2 cellular contexts compared by ENCODE assay signal in the genomic region with DNA sequence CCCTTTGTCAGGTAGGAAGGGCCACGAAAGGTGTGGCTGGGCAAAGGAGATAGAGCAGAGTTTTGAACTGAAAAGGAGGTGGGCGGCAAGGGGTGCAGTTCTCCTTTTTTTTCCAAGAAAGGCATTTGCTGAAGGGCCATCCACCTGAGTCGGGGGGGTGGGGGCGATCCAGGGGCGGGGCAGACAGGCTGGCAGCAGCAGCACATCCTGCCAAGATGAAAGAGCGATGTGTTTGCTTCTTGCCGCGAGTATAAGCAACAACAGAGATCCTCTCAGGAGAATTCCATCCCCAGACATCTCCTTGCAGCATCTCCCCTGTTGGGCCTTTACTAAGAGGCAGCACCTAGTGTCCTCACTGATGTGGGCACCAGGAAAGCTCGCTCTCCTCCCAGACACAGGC.
TF ChIP-seq lines count a peak whose summit lies in the region.

No MANE protein-coding gene starts in this region.

TF ChIP-seq in H1, 55 proteins besides CTCF, POLR2A, EP300 and RAD21:
- no peak for TF ChIP-seq KDM5A (IDR thresholded peaks at IDR 0.05; ENCODE audit: low read length)
- TF ChIP-seq RNF2 (IDR thresholded peaks at IDR 0.05; ENCODE audit: borderline replicate concordance, low read depth, low read length, missing control alignments, poor library complexity, severe bottlenecking) = no peak
- TF ChIP-seq GABPA (IDR thresholded peaks at IDR 0.05; ENCODE audit: borderline replicate concordance, insufficient read depth, low read length) = no peak
- no peak for TF ChIP-seq PHF8 (conservative IDR thresholded peaks at IDR 0.05; ENCODE audit: low read depth, low read length)
- TF ChIP-seq EGR1 (IDR thresholded peaks at IDR 0.05; ENCODE audit: borderline replicate concordance, low read depth, low read length) = no peak
- no peak for TF ChIP-seq HDAC2 (IDR thresholded peaks at IDR 0.05; ENCODE audit: borderline replicate concordance in 1 of 2, low read depth in 2 of 2, low read length in 2 of 2)
- no peak for TF ChIP-seq SP4 (IDR thresholded peaks at IDR 0.05; ENCODE audit: low read length)
- no peak for TF ChIP-seq SP2 (IDR thresholded peaks at IDR 0.05; ENCODE audit: low read length)
- TF ChIP-seq NANOG (IDR thresholded peaks at IDR 0.05; ENCODE audit: insufficient read depth, low read depth, low read length, poor library complexity, severe bottlenecking) = no peak
- TF ChIP-seq BACH1 (IDR thresholded peaks at IDR 0.05; ENCODE audit: low read length) = no peak
- TF ChIP-seq BRCA1 (IDR thresholded peaks at IDR 0.05; ENCODE audit: low read depth, low read length) = no peak
- TF ChIP-seq HDAC6 (IDR thresholded peaks at IDR 0.05; ENCODE audit: low read depth, low read length) = no peak
- no peak for TF ChIP-seq CREB1 (IDR thresholded peaks at IDR 0.05)
- TF ChIP-seq CEBPB (IDR thresholded peaks at IDR 0.05; ENCODE audit: low read depth, low read length) = no peak
- TF ChIP-seq RXRA (IDR thresholded peaks at IDR 0.05; ENCODE audit: insufficient read depth, low read depth, low read length) = no peak
- no peak for TF ChIP-seq TBP (IDR thresholded peaks at IDR 0.05; ENCODE audit: low read depth, low read length)
- no peak for TF ChIP-seq KDM4A (IDR thresholded peaks at IDR 0.05; ENCODE audit: low read depth, low read length, severe bottlenecking)
- TF ChIP-seq GTF2F1 (IDR thresholded peaks at IDR 0.05; ENCODE audit: borderline replicate concordance, low read depth, low read length) = no peak
- no peak for TF ChIP-seq CHD2 (IDR thresholded peaks at IDR 0.05; ENCODE audit: low read length)

TF ChIP-seq in GM23338, 12 proteins besides CTCF, POLR2A, EP300 and RAD21:
- TF ChIP-seq JUNB (IDR thresholded peaks at IDR 0.05; ENCODE audit: unreplicated experiment) = no peak
- TF ChIP-seq, protein P1, sequence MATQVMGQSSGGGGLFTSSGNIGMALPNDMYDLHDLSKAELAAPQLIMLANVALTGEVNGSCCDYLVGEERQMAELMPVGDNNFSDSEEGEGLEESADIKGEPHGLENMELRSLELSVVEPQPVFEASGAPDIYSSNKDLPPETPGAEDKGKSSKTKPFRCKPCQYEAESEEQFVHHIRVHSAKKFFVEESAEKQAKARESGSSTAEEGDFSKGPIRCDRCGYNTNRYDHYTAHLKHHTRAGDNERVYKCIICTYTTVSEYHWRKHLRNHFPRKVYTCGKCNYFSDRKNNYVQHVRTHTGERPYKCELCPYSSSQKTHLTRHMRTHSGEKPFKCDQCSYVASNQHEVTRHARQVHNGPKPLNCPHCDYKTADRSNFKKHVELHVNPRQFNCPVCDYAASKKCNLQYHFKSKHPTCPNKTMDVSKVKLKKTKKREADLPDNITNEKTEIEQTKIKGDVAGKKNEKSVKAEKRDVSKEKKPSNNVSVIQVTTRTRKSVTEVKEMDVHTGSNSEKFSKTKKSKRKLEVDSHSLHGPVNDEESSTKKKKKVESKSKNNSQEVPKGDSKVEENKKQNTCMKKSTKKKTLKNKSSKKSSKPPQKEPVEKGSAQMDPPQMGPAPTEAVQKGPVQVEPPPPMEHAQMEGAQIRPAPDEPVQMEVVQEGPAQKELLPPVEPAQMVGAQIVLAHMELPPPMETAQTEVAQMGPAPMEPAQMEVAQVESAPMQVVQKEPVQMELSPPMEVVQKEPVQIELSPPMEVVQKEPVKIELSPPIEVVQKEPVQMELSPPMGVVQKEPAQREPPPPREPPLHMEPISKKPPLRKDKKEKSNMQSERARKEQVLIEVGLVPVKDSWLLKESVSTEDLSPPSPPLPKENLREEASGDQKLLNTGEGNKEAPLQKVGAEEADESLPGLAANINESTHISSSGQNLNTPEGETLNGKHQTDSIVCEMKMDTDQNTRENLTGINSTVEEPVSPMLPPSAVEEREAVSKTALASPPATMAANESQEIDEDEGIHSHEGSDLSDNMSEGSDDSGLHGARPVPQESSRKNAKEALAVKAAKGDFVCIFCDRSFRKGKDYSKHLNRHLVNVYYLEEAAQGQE (IDR thresholded peaks at IDR 0.05; ENCODE audit: unreplicated experiment) = no peak
- no peak for TF ChIP-seq POLR2AphosphoS5 (IDR thresholded peaks at IDR 0.05; ENCODE audit: low read depth)
- TF ChIP-seq CREB1 (CRISPR knock-in tag; IDR thresholded peaks at IDR 0.05; ENCODE audit: low read depth) = no peak
- no peak for TF ChIP-seq EZH2 (IDR thresholded peaks at IDR 0.05; ENCODE audit: low read depth, unreplicated experiment)
- TF ChIP-seq, protein P2, sequence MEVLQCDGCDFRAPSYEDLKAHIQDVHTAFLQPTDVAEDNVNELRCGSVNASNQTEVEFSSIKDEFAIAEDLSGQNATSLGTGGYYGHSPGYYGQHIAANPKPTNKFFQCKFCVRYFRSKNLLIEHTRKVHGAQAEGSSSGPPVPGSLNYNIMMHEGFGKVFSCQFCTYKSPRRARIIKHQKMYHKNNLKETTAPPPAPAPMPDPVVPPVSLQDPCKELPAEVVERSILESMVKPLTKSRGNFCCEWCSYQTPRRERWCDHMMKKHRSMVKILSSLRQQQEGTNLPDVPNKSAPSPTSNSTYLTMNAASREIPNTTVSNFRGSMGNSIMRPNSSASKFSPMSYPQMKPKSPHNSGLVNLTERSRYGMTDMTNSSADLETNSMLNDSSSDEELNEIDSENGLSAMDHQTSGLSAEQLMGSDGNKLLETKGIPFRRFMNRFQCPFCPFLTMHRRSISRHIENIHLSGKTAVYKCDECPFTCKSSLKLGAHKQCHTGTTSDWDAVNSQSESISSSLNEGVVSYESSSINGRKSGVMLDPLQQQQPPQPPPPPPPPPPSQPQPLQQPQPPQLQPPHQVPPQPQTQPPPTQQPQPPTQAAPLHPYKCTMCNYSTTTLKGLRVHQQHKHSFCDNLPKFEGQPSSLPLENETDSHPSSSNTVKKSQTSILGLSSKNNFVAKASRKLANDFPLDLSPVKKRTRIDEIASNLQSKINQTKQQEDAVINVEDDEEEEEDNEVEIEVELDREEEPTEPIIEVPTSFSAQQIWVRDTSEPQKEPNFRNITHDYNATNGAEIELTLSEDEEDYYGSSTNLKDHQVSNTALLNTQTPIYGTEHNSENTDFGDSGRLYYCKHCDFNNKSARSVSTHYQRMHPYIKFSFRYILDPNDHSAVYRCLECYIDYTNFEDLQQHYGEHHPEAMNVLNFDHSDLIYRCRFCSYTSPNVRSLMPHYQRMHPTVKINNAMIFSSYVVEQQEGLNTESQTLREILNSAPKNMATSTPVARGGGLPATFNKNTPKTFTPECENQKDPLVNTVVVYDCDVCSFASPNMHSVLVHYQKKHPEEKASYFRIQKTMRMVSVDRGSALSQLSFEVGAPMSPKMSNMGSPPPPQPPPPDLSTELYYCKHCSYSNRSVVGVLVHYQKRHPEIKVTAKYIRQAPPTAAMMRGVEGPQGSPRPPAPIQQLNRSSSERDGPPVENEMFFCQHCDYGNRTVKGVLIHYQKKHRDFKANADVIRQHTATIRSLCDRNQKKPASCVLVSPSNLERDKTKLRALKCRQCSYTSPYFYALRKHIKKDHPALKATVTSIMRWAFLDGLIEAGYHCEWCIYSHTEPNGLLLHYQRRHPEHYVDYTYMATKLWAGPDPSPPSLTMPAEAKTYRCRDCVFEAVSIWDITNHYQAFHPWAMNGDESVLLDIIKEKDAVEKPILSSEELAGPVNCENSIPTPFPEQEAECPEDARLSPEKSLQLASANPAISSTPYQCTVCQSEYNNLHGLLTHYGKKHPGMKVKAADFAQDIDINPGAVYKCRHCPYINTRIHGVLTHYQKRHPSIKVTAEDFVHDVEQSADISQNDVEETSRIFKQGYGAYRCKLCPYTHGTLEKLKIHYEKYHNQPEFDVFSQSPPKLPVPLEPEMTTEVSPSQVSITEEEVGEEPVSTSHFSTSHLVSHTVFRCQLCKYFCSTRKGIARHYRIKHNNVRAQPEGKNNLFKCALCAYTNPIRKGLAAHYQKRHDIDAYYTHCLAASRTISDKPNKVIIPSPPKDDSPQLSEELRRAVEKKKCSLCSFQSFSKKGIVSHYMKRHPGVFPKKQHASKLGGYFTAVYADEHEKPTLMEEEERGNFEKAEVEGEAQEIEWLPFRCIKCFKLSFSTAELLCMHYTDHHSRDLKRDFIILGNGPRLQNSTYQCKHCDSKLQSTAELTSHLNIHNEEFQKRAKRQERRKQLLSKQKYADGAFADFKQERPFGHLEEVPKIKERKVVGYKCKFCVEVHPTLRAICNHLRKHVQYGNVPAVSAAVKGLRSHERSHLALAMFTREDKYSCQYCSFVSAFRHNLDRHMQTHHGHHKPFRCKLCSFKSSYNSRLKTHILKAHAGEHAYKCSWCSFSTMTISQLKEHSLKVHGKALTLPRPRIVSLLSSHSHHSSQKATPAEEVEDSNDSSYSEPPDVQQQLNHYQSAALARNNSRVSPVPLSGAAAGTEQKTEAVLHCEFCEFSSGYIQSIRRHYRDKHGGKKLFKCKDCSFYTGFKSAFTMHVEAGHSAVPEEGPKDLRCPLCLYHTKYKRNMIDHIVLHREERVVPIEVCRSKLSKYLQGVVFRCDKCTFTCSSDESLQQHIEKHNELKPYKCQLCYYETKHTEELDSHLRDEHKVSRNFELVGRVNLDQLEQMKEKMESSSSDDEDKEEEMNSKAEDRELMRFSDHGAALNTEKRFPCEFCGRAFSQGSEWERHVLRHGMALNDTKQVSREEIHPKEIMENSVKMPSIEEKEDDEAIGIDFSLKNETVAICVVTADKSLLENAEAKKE (CRISPR knock-in tag; IDR thresholded peaks at IDR 0.05) = no peak
- TF ChIP-seq EZH2phosphoT487 (IDR thresholded peaks at IDR 0.05; ENCODE audit: unreplicated experiment) = no peak
- no peak for TF ChIP-seq NANOG (IDR thresholded peaks at IDR 0.05; ENCODE audit: borderline replicate concordance)
- no peak for TF ChIP-seq ZNF114 (CRISPR knock-in tag; IDR thresholded peaks at IDR 0.05)
